In genomic region chr4:130812117-130812765, GRCh38 we compare ENCODE assay signal across 22 cellular contexts.
"Had no signal": no experiment of that assay in that cellular context is flagged by ENCODE, and none has a peak within 500 bp of the region (broad histone marks: within the 10 kb centered on the region; RNA-seq: fewer than 3 reads in every experiment).

No MANE protein-coding gene starts in this region.

- H3K4me3 Mint-ChIP-seq: activated CD8-positive, alpha-beta memory T cell treated with anti-CD3 and anti-CD28 coated beads, Interleukin-2, amount 10 ng/mL, durations not matched to agents 7 days and 5 days; activated naive CD8-positive, alpha-beta T cell; activated T-cell treated with anti-CD3 and anti-CD28 coated beads, Interleukin-2, amount 50 U/mL, for 4 hours; mesothelial cell of epicardium; neural progenitor cell; T-cell had no signal

- H3K27me3 Mint-ChIP-seq: activated CD8-positive, alpha-beta memory T cell treated with anti-CD3 and anti-CD28 coated beads, Interleukin-2, amount 10 ng/mL, durations not matched to agents 7 days and 5 days; activated naive CD8-positive, alpha-beta T cell; T-cell had no signal

- H3K36me3 Mint-ChIP-seq: activated CD8-positive, alpha-beta memory T cell treated with anti-CD3 and anti-CD28 coated beads, Interleukin-2, amount 10 ng/mL, durations not matched to agents 7 days and 5 days; activated naive CD8-positive, alpha-beta T cell; neural progenitor cell; T-cell had no signal

- H3K4me1 ChIP-seq: ascending aorta, neural progenitor cell, spleen, transverse colon had no signal

- H3K36me3 ChIP-seq: ascending aorta, neural progenitor cell, spleen, transverse colon had no signal

- H3K27ac ChIP-seq: ascending aorta, neural progenitor cell, spleen, transverse colon had no signal

- H3K4me1 Mint-ChIP-seq: activated CD8-positive, alpha-beta memory T cell treated with anti-CD3 and anti-CD28 coated beads, Interleukin-2, amount 10 ng/mL, durations not matched to agents 7 days and 5 days; T-cell had no signal

- DNase-seq: activated CD4-positive, alpha-beta T cell treated with anti-CD3 and anti-CD28 coated beads for 1 hour; activated CD4-positive, alpha-beta T cell treated with anti-CD3 and anti-CD28 coated beads, Interleukin-2, amount 50 U/mL, for 48 hours; activated CD8-positive, alpha-beta memory T cell treated with anti-CD3 and anti-CD28 coated beads, Interleukin-2, amount 10 ng/mL, durations not matched to agents 7 days and 5 days; activated gamma-delta T cell; activated T-cell treated with anti-CD3 and anti-CD28 coated beads, Interleukin-2, amount 50 U/mL, for 4 hours; central memory CD4-positive, alpha-beta T cell; dermis blood vessel endothelial cell; hypothalamus; kidney glomerular epithelial cell; posterior cingulate gyrus; right cardiac atrium; spleen; stimulated activated CD4-positive, alpha-beta T cell treated with anti-CD3 and anti-CD28 coated beads, Interleukin-2, amount 100 ng/mL, for 24 hours; stimulated activated naive CD4-positive, alpha-beta T cell; substantia nigra; T-cell; T1000; transverse colon had no signal

- H3K27ac Mint-ChIP-seq: activated CD8-positive, alpha-beta memory T cell treated with anti-CD3 and anti-CD28 coated beads, Interleukin-2, amount 10 ng/mL, durations not matched to agents 7 days and 5 days; activated naive CD8-positive, alpha-beta T cell; mesothelial cell of epicardium; neural progenitor cell; T-cell had no signal

- H3K27me3 ChIP-seq: ascending aorta, neural progenitor cell, spleen, transverse colon had no signal

- H3K9me3 ChIP-seq: ascending aorta, transverse colon had no signal

- H3K4me3 ChIP-seq: ascending aorta, neural progenitor cell, spleen, transverse colon had no signal
